32 cellular contexts compared by ENCODE assay signal in the genomic region with DNA sequence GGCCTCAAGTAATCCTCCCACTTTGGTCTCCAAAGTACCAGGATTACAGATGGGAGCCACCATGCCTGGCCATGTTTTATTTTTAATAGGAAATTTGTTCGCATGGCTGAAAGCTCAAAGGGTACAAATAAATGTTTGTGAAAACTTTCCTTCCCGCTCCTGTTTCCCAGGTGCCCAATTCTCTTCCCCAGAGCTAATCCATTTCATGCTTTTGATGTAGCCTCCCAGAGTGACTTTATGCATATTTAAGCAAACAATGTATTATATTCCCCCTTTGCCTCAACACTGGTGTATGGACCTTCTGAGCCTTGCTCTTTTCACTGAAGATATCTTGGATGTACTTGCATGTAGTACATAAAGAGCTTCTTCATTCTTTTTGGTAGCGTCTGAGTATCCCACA.
"Had no signal": no experiment of that assay in that cellular context is flagged by ENCODE, and none has a peak within 500 bp of the region (broad histone marks: within the 10 kb centered on the region; RNA-seq: fewer than 3 reads in every experiment).

No MANE protein-coding gene starts in this region.

- H3K36me3 Mint-ChIP-seq: naive thymus-derived CD8-positive, alpha-beta T cell; natural killer cell treated with Interleukin-12 subunit alpha and Interleukin-12 subunit beta and Interleukin-15 and Interleukin-18, amount 100 ng/mL, for 72 hours; stimulated activated memory B cell treated with anti-CD40 and anti-IgM and Interleukin-4, amounts not matched to agents 10 μg/mL and 1 μg/mL and 100 μg/mL, for 72 hours; type B pancreatic cell had no signal

- H3K4me3 ChIP-seq: ovary, psoas muscle, skin epidermis, smooth muscle cell, spleen, suprapubic skin, testis, tibial artery, transverse colon, upper lobe of right lung, uterus had no signal

- ATAC-seq: naive thymus-derived CD8-positive, alpha-beta T cell; natural killer cell treated with Interleukin-12 subunit alpha and Interleukin-12 subunit beta and Interleukin-15 and Interleukin-18, amount 100 ng/mL, for 72 hours; psoas muscle; right cardiac atrium; sciatic nerve; stimulated activated memory B cell treated with anti-CD40 and anti-IgM and Interleukin-4, amounts not matched to agents 10 μg/mL and 1 μg/mL and 100 μg/mL, for 72 hours; stimulated activated naive CD8-positive, alpha-beta T cell treated with anti-CD3 and anti-CD28 coated beads, Interleukin-15, amount 100 ng/mL, for 72 hours; stimulated activated naive CD8-positive, alpha-beta T cell treated with anti-CD3 and anti-CD28 coated beads, Interleukin-15, Interleukin-2, amounts not matched to agents 100 U/mL and 50 U/mL, for 24 hours; upper lobe of right lung had no signal

- H3K27ac Mint-ChIP-seq: naive thymus-derived CD8-positive, alpha-beta T cell; natural killer cell treated with Interleukin-12 subunit alpha and Interleukin-12 subunit beta and Interleukin-15 and Interleukin-18, amount 100 ng/mL, for 72 hours; nephron progenitor cell; progenitor cell of endocrine pancreas; stimulated activated memory B cell treated with anti-CD40 and anti-IgM and Interleukin-4, amounts not matched to agents 10 μg/mL and 1 μg/mL and 100 μg/mL, for 72 hours; stimulated activated naive CD8-positive, alpha-beta T cell treated with anti-CD3 and anti-CD28 coated beads, Interleukin-15, amount 100 ng/mL, for 72 hours; type B pancreatic cell had no signal

- H3K9me3 Mint-ChIP-seq: naive thymus-derived CD8-positive, alpha-beta T cell; natural killer cell treated with Interleukin-12 subunit alpha and Interleukin-12 subunit beta and Interleukin-15 and Interleukin-18, amount 100 ng/mL, for 72 hours; nephron progenitor cell; neural crest cell; stimulated activated memory B cell treated with anti-CD40 and anti-IgM and Interleukin-4, amounts not matched to agents 10 μg/mL and 1 μg/mL and 100 μg/mL, for 72 hours; stimulated activated naive CD8-positive, alpha-beta T cell treated with anti-CD3 and anti-CD28 coated beads, Interleukin-15, amount 100 ng/mL, for 72 hours; type B pancreatic cell had no signal

- H3K79me2 ChIP-seq: parathyroid adenoma had no signal

- H3K4me1 Mint-ChIP-seq: naive thymus-derived CD8-positive, alpha-beta T cell; stimulated activated memory B cell treated with anti-CD40 and anti-IgM and Interleukin-4, amounts not matched to agents 10 μg/mL and 1 μg/mL and 100 μg/mL, for 72 hours; stimulated activated naive CD8-positive, alpha-beta T cell treated with anti-CD3 and anti-CD28 coated beads, Interleukin-15, amount 100 ng/mL, for 72 hours had no signal

- H3K27me3 ChIP-seq: ovary, suprapubic skin, testis, transverse colon, upper lobe of right lung, uterus had no signal

- DNase-seq: naive thymus-derived CD8-positive, alpha-beta T cell; nephron progenitor cell; occipital lobe; ovary; posterior cingulate gyrus; psoas muscle; right cardiac atrium; spleen; stimulated activated CD4-positive, alpha-beta T cell treated with anti-CD3 and anti-CD28 coated beads, Interleukin-12 subunit alpha, Interleukin-12 subunit beta, amount 100 ng/mL, for 4 hours; stimulated activated CD4-positive, alpha-beta T cell treated with anti-CD3 and anti-CD28 coated beads, Interleukin-1b, Interleukin-23, amount 100 ng/mL, for 48 hours; stimulated activated CD4-positive, alpha-beta T cell treated with anti-CD3 and anti-CD28 coated beads, Interleukin-4, amount 100 ng/mL, for 1 hour; stimulated activated CD4-positive, alpha-beta T cell treated with anti-CD3 and anti-CD28 coated beads, Interleukin-4, amount 100 ng/mL, for 4 hours; stimulated activated CD8-positive, alpha-beta memory T cell treated with anti-CD3 and anti-CD28 coated beads, Interleukin-4, amount 100 ng/mL, for 48 hours; stimulated activated naive CD4-positive, alpha-beta T cell; stimulated activated naive CD8-positive, alpha-beta T cell treated with anti-CD3 and anti-CD28 coated beads, Interleukin-15, amount 100 ng/mL, for 72 hours; stimulated activated naive CD8-positive, alpha-beta T cell treated with anti-CD3 and anti-CD28 coated beads, Interleukin-15, Interleukin-2, amounts not matched to agents 100 U/mL and 50 U/mL, for 24 hours; substantia nigra; testis; tibial artery; transverse colon; upper lobe of right lung; uterus had no signal

- H3K4me2 ChIP-seq: smooth muscle cell had no signal

- H3K27ac ChIP-seq: ovary, parathyroid adenoma, psoas muscle, skin epidermis, spleen, suprapubic skin, testis, tibial artery, transverse colon, upper lobe of right lung, uterus had no signal

- H3K36me3 ChIP-seq: ovary, spleen, suprapubic skin, tibial artery, transverse colon, upper lobe of right lung, uterus had no signal

- H3K9me3 ChIP-seq: ovary, psoas muscle, spleen, suprapubic skin, testis, tibial artery, transverse colon, upper lobe of right lung, uterus had no signal

- H3K4me3 Mint-ChIP-seq: naive thymus-derived CD8-positive, alpha-beta T cell; natural killer cell treated with Interleukin-12 subunit alpha and Interleukin-12 subunit beta and Interleukin-15 and Interleukin-18, amount 100 ng/mL, for 72 hours; nephron progenitor cell; stimulated activated memory B cell treated with anti-CD40 and anti-IgM and Interleukin-4, amounts not matched to agents 10 μg/mL and 1 μg/mL and 100 μg/mL, for 72 hours; stimulated activated naive CD8-positive, alpha-beta T cell treated with anti-CD3 and anti-CD28 coated beads, Interleukin-15, amount 100 ng/mL, for 72 hours; type B pancreatic cell had no signal

- H3K4me1 ChIP-seq: parathyroid adenoma, spleen, suprapubic skin, testis, tibial artery, upper lobe of right lung, uterus had no signal

- H3K9ac ChIP-seq: parathyroid adenoma had no signal

- H3K27me3 Mint-ChIP-seq: natural killer cell treated with Interleukin-12 subunit alpha and Interleukin-12 subunit beta and Interleukin-15 and Interleukin-18, amount 100 ng/mL, for 72 hours had no signal

- H2AFZ ChIP-seq: parathyroid adenoma had no signal
